ENCODE assay signal across 1 cellular context in the genomic region with DNA sequence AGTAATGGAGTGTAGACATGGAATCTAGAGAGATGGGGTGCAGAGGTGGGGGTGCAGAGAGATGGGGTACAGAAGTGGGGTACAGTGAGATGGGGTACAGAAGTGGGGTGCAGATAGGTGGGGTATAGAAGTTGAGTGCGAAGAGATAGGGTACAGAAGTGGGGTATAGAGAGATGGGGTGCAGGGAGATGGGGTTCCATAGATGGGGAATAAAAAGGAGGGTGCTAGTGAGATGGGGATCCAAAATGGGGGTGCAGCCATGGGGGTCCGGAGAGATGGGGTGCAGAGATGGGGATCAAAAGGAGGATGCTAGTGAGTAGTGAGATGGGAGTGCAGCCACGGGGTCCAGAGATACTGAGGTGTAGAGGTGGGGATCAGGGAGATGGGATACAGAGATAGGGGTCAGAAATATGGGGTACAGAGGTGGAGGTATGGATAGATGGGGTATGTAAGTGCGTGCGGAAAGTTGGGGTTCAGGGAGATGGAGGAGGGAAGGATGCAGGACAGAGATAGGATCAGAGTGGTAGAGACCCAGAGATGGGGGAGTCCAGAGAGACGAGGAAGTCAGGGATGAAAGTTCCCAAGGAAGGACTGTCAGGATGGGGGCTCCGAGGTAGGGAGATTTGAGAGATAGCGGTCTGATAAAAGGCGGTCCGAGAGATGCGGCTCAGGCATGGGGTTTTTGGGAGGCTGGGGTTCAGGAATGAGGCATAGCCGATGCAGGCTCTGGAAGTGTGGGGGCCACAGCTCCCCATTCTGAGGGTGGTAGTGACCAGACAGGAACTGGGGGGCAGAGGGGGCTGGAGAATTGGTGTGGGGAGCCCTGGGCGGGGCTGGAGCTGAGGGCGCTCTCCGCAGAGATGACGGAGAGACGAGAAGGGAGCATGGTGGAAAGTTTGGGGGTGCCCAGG.
TF ChIP-seq lines count a peak whose summit lies in the region.

No MANE protein-coding gene starts in this region.

TF ChIP-seq in HEK293, 187 proteins besides CTCF, POLR2A, EP300 and RAD21 (continued from another document and continues in another):
- TF ChIP-seq SCRT2 (tag by site-specific recombination; IDR thresholded peaks at IDR 0.05) (no peak), GLI2 (tag by site-specific recombination; IDR thresholded peaks at IDR 0.05; ENCODE audit: borderline replicate concordance, low read depth) (no peak), ZNF221 (tag by site-specific recombination; IDR thresholded peaks at IDR 0.05; ENCODE audit: borderline replicate concordance) (no peak), YY2 (tag by site-specific recombination; IDR thresholded peaks at IDR 0.05) (no peak), BCL11B (tag by site-specific recombination; IDR thresholded peaks at IDR 0.05; ENCODE audit: low read depth) (no peak), ZBTB21 (tag by site-specific recombination; IDR thresholded peaks at IDR 0.05) (peak; percentile 2; the same call in 1 of the 2 replicates), HOXD13 (CRISPR knock-in tag; IDR thresholded peaks at IDR 0.05; ENCODE audit: borderline replicate concordance) (no peak), ZNF16 (tag by site-specific recombination; IDR thresholded peaks at IDR 0.05; ENCODE audit: low read depth) (no peak), ZNF76 (tag by site-specific recombination; IDR thresholded peaks at IDR 0.05; ENCODE audit: borderline replicate concordance, low read depth) (0 out of 2 replicates have a peak, but pooled peaks have one; percentile 3), ZSCAN5A (tag by site-specific recombination; IDR thresholded peaks at IDR 0.05) (no peak), ZNF654 (tag by site-specific recombination; IDR thresholded peaks at IDR 0.05; ENCODE audit: low read depth) (no peak), ZBTB8A (tag by site-specific recombination; IDR thresholded peaks at IDR 0.05) (peak; percentile 75; the same call in 1 of the 2 replicates), FEZF1 (tag by site-specific recombination; IDR thresholded peaks at IDR 0.05) (no peak), ZNF24 (tag by site-specific recombination; IDR thresholded peaks at IDR 0.05) (no peak), ZNF155 (tag by site-specific recombination; IDR thresholded peaks at IDR 0.05) (0 out of 2 replicates have a peak, but pooled peaks have one; percentile 10), ZSCAN16 (tag by site-specific recombination; IDR thresholded peaks at IDR 0.05) (no peak), ZEB2 (tag by site-specific recombination; IDR thresholded peaks at IDR 0.05) (no peak), MYNN (tag by site-specific recombination; IDR thresholded peaks at IDR 0.05; ENCODE audit: borderline replicate concordance) (no peak), ZNF48 (tag by site-specific recombination; IDR thresholded peaks at IDR 0.05) (no peak), ZXDB (tag by site-specific recombination; IDR thresholded peaks at IDR 0.05) (peak; percentile 35; the same call in 1 of the 2 replicates), ZNF146 (tag by site-specific recombination; IDR thresholded peaks at IDR 0.05) (no peak), ZNF311 (tag by site-specific recombination; IDR thresholded peaks at IDR 0.05; ENCODE audit: borderline replicate concordance) (no peak), PRDM10 (tag by site-specific recombination; IDR thresholded peaks at IDR 0.05) (peak; percentile 95), ZNF791 (tag by site-specific recombination; IDR thresholded peaks at IDR 0.05) (peak; percentile 15; the same call in 1 of the 2 replicates), ZBTB7A (tag by site-specific recombination; IDR thresholded peaks at IDR 0.05; ENCODE audit: low read depth) (0 out of 2 replicates have a peak, but pooled peaks have one; percentile 18), ZNF473 (tag by site-specific recombination; IDR thresholded peaks at IDR 0.05) (no peak), ZNF560 (tag by site-specific recombination; IDR thresholded peaks at IDR 0.05; ENCODE audit: borderline replicate concordance) (no peak), ZNF521 (tag by site-specific recombination; IDR thresholded peaks at IDR 0.05) (no peak)
- TF ChIP-seq, protein P1, sequence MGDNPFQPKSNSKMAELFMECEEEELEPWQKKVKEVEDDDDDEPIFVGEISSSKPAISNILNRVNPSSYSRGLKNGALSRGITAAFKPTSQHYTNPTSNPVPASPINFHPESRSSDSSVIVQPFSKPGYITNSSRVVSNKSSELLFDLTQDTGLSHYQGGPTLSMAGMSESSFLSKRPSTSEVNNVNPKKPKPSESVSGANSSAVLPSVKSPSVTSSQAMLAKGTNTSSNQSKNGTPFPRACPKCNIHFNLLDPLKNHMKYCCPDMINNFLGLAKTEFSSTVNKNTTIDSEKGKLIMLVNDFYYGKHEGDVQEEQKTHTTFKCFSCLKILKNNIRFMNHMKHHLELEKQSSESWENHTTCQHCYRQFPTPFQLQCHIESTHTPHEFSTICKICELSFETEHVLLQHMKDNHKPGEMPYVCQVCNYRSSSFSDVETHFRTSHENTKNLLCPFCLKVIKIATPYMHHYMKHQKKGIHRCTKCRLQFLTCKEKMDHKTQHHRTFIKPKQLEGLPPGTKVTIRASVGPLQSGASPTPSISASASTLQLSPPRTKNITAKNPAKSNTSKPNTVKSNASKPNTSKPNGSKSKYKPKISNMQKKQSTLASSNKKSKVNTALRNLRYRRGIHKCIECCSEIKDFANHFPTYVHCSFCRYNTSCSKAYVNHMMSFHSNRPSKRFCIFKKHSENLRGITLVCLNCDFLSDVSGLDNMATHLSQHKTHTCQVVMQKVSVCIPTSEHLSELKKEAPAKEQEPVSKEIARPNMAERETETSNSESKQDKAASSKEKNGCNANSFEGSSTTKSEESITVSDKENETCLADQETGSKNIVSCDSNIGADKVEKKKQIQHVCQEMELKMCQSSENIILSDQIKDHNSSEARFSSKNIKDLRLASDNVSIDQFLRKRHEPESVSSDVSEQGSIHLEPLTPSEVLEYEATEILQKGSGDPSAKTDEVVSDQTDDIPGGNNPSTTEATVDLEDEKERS (tag by site-specific recombination; IDR thresholded peaks at IDR 0.05), result no peak
- TF ChIP-seq, protein P2, sequence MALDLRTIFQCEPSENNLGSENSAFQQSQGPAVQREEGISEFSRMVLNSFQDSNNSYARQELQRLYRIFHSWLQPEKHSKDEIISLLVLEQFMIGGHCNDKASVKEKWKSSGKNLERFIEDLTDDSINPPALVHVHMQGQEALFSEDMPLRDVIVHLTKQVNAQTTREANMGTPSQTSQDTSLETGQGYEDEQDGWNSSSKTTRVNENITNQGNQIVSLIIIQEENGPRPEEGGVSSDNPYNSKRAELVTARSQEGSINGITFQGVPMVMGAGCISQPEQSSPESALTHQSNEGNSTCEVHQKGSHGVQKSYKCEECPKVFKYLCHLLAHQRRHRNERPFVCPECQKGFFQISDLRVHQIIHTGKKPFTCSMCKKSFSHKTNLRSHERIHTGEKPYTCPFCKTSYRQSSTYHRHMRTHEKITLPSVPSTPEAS (tag by site-specific recombination; IDR thresholded peaks at IDR 0.05), result 0 out of 2 replicates have a peak, but pooled peaks have one; percentile 11
- TF ChIP-seq, protein P3, sequence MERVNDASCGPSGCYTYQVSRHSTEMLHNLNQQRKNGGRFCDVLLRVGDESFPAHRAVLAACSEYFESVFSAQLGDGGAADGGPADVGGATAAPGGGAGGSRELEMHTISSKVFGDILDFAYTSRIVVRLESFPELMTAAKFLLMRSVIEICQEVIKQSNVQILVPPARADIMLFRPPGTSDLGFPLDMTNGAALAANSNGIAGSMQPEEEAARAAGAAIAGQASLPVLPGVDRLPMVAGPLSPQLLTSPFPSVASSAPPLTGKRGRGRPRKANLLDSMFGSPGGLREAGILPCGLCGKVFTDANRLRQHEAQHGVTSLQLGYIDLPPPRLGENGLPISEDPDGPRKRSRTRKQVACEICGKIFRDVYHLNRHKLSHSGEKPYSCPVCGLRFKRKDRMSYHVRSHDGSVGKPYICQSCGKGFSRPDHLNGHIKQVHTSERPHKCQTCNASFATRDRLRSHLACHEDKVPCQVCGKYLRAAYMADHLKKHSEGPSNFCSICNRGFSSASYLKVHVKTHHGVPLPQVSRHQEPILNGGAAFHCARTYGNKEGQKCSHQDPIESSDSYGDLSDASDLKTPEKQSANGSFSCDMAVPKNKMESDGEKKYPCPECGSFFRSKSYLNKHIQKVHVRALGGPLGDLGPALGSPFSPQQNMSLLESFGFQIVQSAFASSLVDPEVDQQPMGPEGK (tag by site-specific recombination; IDR thresholded peaks at IDR 0.05), result peak; percentile 92
- TF ChIP-seq, protein P4, sequence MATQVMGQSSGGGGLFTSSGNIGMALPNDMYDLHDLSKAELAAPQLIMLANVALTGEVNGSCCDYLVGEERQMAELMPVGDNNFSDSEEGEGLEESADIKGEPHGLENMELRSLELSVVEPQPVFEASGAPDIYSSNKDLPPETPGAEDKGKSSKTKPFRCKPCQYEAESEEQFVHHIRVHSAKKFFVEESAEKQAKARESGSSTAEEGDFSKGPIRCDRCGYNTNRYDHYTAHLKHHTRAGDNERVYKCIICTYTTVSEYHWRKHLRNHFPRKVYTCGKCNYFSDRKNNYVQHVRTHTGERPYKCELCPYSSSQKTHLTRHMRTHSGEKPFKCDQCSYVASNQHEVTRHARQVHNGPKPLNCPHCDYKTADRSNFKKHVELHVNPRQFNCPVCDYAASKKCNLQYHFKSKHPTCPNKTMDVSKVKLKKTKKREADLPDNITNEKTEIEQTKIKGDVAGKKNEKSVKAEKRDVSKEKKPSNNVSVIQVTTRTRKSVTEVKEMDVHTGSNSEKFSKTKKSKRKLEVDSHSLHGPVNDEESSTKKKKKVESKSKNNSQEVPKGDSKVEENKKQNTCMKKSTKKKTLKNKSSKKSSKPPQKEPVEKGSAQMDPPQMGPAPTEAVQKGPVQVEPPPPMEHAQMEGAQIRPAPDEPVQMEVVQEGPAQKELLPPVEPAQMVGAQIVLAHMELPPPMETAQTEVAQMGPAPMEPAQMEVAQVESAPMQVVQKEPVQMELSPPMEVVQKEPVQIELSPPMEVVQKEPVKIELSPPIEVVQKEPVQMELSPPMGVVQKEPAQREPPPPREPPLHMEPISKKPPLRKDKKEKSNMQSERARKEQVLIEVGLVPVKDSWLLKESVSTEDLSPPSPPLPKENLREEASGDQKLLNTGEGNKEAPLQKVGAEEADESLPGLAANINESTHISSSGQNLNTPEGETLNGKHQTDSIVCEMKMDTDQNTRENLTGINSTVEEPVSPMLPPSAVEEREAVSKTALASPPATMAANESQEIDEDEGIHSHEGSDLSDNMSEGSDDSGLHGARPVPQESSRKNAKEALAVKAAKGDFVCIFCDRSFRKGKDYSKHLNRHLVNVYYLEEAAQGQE (tag by site-specific recombination; IDR thresholded peaks at IDR 0.05), result no peak
- TF ChIP-seq, protein P5, sequence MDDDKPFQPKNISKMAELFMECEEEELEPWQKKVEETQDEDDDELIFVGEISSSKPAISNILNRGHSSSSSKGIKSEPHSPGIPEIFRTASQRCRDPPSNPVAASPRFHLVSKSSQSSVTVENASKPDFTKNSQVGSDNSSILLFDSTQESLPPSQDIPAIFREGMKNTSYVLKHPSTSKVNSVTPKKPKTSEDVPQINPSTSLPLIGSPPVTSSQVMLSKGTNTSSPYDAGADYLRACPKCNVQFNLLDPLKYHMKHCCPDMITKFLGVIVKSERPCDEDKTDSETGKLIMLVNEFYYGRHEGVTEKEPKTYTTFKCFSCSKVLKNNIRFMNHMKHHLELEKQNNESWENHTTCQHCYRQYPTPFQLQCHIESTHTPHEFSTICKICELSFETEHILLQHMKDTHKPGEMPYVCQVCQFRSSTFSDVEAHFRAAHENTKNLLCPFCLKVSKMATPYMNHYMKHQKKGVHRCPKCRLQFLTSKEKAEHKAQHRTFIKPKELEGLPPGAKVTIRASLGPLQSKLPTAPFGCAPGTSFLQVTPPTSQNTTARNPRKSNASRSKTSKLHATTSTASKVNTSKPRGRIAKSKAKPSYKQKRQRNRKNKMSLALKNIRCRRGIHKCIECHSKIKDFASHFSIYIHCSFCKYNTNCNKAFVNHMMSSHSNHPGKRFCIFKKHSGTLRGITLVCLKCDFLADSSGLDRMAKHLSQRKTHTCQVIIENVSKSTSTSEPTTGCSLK (tag by site-specific recombination; IDR thresholded peaks at IDR 0.05), result no peak
- TF ChIP-seq, protein P6, sequence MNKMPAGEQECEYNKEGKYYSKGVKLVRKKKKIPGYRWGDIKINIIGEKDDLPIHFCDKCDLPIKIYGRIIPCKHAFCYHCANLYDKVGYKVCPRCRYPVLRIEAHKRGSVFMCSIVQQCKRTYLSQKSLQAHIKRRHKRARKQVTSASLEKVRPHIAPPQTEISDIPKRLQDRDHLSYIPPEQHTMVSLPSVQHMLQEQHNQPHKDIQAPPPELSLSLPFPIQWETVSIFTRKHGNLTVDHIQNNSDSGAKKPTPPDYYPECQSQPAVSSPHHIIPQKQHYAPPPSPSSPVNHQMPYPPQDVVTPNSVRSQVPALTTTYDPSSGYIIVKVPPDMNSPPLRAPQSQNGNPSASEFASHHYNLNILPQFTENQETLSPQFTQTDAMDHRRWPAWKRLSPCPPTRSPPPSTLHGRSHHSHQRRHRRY (tag by site-specific recombination; IDR thresholded peaks at IDR 0.05), result 0 out of 2 replicates have a peak, but pooled peaks have one; percentile 30
